11 cellular contexts compared by ENCODE assay signal in genomic region chr6:159976844-159977241, GRCh38. TPM values are rescaled to one million over a fixed set of nuclear protein-coding genes. Genes with fewer than 3 reads are reported as not detected.
DNase-seq lines count a peak whose midpoint lies in the region; ATAC-seq and TF ChIP-seq lines count a peak whose summit lies in the region.
"Had no signal": no experiment of that assay in that cellular context is flagged by ENCODE, and none has a peak within 500 bp of the region (broad histone marks: within the 10 kb centered on the region; RNA-seq: fewer than 3 reads in every experiment).

No MANE protein-coding gene starts in this region.

- no peaks in the 10 kb centered on the region for H3K9me3 Mint-ChIP-seq in activated CD4-positive, alpha-beta T cell treated with anti-CD3 and anti-CD28 coated beads, Interleukin-2, amount 10 ng/mL, durations not matched to agents 24 days and 14 days
- no peaks in the 10 kb centered on the region for H3K9me3 Mint-ChIP-seq in T-helper 1 cell treated with Interleukin-12 subunit alpha and Interleukin-12 subunit beta and Interleukin-4 antibody, amounts not matched to agents 30 μg/mL and 1 μg/mL, for 36 hours
- H3K9me3 Mint-ChIP-seq in stimulated activated naive B cell treated with anti-CD40 and anti-IgM and Interleukin-4, amounts not matched to agents 10 μg/mL and 1 μg/mL and 100 μg/mL, for 72 hours, result peaks cover 0 to 4% of the 10 kb centered on the region in 2 donors
- H3K9me3 Mint-ChIP-seq: IgD-negative memory B cell had no signal

- no peaks in the 10 kb centered on the region for H3K36me3 ChIP-seq in hepatocyte (replicated peaks; ENCODE audit: insufficient read depth, low read depth)

- peak overlapping the region; percentile 54 for H3K4me2 ChIP-seq in hepatocyte
- H3K4me2 ChIP-seq: A549 had no signal

- no peak for TF ChIP-seq CTCF in hepatocyte (IDR thresholded peaks at IDR 0.05; ENCODE audit: poor library complexity)

- H3K27me3 ChIP-seq in hepatocyte, result no peaks in the 10 kb centered on the region

- peak overlapping the region; percentile 84 for H3K4me3 Mint-ChIP-seq in activated CD4-positive, alpha-beta T cell treated with anti-CD3 and anti-CD28 coated beads, Interleukin-2, amount 10 ng/mL, durations not matched to agents 24 days and 14 days
- H3K4me3 Mint-ChIP-seq in T-helper 1 cell treated with Interleukin-12 subunit alpha and Interleukin-12 subunit beta and Interleukin-4 antibody, amounts not matched to agents 30 μg/mL and 1 μg/mL, for 36 hours, result peak overlapping the region; percentile 43
- H3K4me3 Mint-ChIP-seq in stimulated activated naive B cell treated with anti-CD40 and anti-IgM and Interleukin-4, amounts not matched to agents 10 μg/mL and 1 μg/mL and 100 μg/mL, for 72 hours, result peak overlapping the region; percentile 74 to 79

- no peaks in the 10 kb centered on the region for H3K9me3 ChIP-seq in hepatocyte (ENCODE audit: low read depth)
- H3K9me3 ChIP-seq: A549 had no signal

- peaks cover 25% of the 10 kb centered on the region for H3K36me3 Mint-ChIP-seq in activated CD4-positive, alpha-beta T cell treated with anti-CD3 and anti-CD28 coated beads, Interleukin-2, amount 10 ng/mL, durations not matched to agents 24 days and 14 days (ENCODE audit: low read depth)
- H3K36me3 Mint-ChIP-seq in T-helper 1 cell treated with Interleukin-12 subunit alpha and Interleukin-12 subunit beta and Interleukin-4 antibody, amounts not matched to agents 30 μg/mL and 1 μg/mL, for 36 hours (ENCODE audit: low read depth), result peaks cover 6% of the 10 kb centered on the region
- peaks cover 18 to 59% of the 10 kb centered on the region in 2 donors for H3K36me3 Mint-ChIP-seq in stimulated activated naive B cell treated with anti-CD40 and anti-IgM and Interleukin-4, amounts not matched to agents 10 μg/mL and 1 μg/mL and 100 μg/mL, for 72 hours

- peaks cover 98% of the 10 kb centered on the region for H4K20me1 ChIP-seq in hepatocyte (ENCODE audit: insufficient read depth, poor library complexity, severe bottlenecking)

- ATAC-seq in stimulated activated naive B cell treated with anti-CD40 and anti-IgM and Interleukin-4, amounts not matched to agents 10 μg/mL and 1 μg/mL and 100 μg/mL, for 72 hours (replicated peaks), result no peak
- no peak for ATAC-seq in GM21390 (IDR thresholded peaks at IDR 0.05; ENCODE audit: unreplicated experiment)
- ATAC-seq: A549 had no signal

- 84% methylated on average over 6 of the region's 6 CpGs for WGBS in hepatocyte (ENCODE audit: low lambda C conversion rate, missing lambda C conversion rate)

- H3K4me1 Mint-ChIP-seq in activated CD4-positive, alpha-beta T cell treated with anti-CD3 and anti-CD28 coated beads, Interleukin-2, amount 10 ng/mL, durations not matched to agents 24 days and 14 days, result peaks cover 80% of the 10 kb centered on the region
- H3K4me1 Mint-ChIP-seq in T-helper 1 cell treated with Interleukin-12 subunit alpha and Interleukin-12 subunit beta and Interleukin-4 antibody, amounts not matched to agents 30 μg/mL and 1 μg/mL, for 36 hours (ENCODE audit: low read depth), result peaks cover 91% of the 10 kb centered on the region
- peaks cover 72 to 97% of the 10 kb centered on the region in 2 donors for H3K4me1 Mint-ChIP-seq in stimulated activated naive B cell treated with anti-CD40 and anti-IgM and Interleukin-4, amounts not matched to agents 10 μg/mL and 1 μg/mL and 100 μg/mL, for 72 hours

- peaks cover 63% of the 10 kb centered on the region for H3K4me1 ChIP-seq in hepatocyte (ENCODE audit: insufficient read depth)

- intact Hi-C loops in activated CD4-positive, alpha-beta T cell treated with anti-CD3 and anti-CD28 coated beads, Interleukin-2, amount 10 ng/mL, durations not matched to agents 24 days and 14 days (cut with micrococcal nuclease), result loop anchor here (5.0 to 10.0 kb wide), 4 partner anchors 485 to 1330 kb away; partner anchors contain the start of gene TAGAP

- H3K27ac ChIP-seq in hepatocyte, result no peak overlapping the region
- H3K27ac ChIP-seq: A549 had no signal

- H3K9me2 ChIP-seq in hepatocyte (replicated peaks; ENCODE audit: insufficient read depth), result no peaks in the 10 kb centered on the region

- no peak overlapping the region for H3K4me3 ChIP-seq in hepatocyte
- H3K4me3 ChIP-seq: A549 had no signal

- H3K79me2 ChIP-seq in hepatocyte, result peaks cover 100% of the 10 kb centered on the region

- peak overlapping the region; percentile 92 for H3K27ac Mint-ChIP-seq in activated CD4-positive, alpha-beta T cell treated with anti-CD3 and anti-CD28 coated beads, Interleukin-2, amount 10 ng/mL, durations not matched to agents 24 days and 14 days
- H3K27ac Mint-ChIP-seq in T-helper 1 cell treated with Interleukin-12 subunit alpha and Interleukin-12 subunit beta and Interleukin-4 antibody, amounts not matched to agents 30 μg/mL and 1 μg/mL, for 36 hours, result peak overlapping the region; percentile 93
- H3K27ac Mint-ChIP-seq in stimulated activated naive B cell treated with anti-CD40 and anti-IgM and Interleukin-4, amounts not matched to agents 10 μg/mL and 1 μg/mL and 100 μg/mL, for 72 hours, result peak overlapping the region; percentile 99

- H2AFZ ChIP-seq in hepatocyte, result no peak overlapping the region

- DNase-seq in activated CD4-positive, alpha-beta T cell treated with anti-CD3 and anti-CD28 coated beads, Interleukin-2, amount 10 ng/mL, durations not matched to agents 24 days and 14 days, result peak; percentile 59
- DNase-seq in activated CD4-positive, alpha-beta T cell treated with anti-CD3 and anti-CD28 coated beads for 4 hours, result no peak
- no peak for DNase-seq in hepatocyte (ENCODE audit: low spot score)
- no peak for DNase-seq in stimulated activated naive B cell treated with anti-CD40 and anti-IgM and Interleukin-4, amounts not matched to agents 10 μg/mL and 1 μg/mL and 100 μg/mL, for 72 hours
- DNase-seq in NAMALWA (ENCODE audit: low spot score), result no peak
- DNase-seq in NCI-H1417 treated with DMSO at 0.1 percent for 48 hours (lab: John Stamatoyannopoulos, UW), result no peak
- DNase-seq: stimulated activated naive CD4-positive, alpha-beta T cell treated with Interleukin-2 at 50 U/mL for 16 hours had no signal

- H3K27me3 Mint-ChIP-seq in activated CD4-positive, alpha-beta T cell treated with anti-CD3 and anti-CD28 coated beads, Interleukin-2, amount 10 ng/mL, durations not matched to agents 24 days and 14 days, result no peaks in the 10 kb centered on the region
- H3K27me3 Mint-ChIP-seq in T-helper 1 cell treated with Interleukin-12 subunit alpha and Interleukin-12 subunit beta and Interleukin-4 antibody, amounts not matched to agents 30 μg/mL and 1 μg/mL, for 36 hours (ENCODE audit: low read depth), result no peaks in the 10 kb centered on the region
- H3K27me3 Mint-ChIP-seq in stimulated activated naive B cell treated with anti-CD40 and anti-IgM and Interleukin-4, amounts not matched to agents 10 μg/mL and 1 μg/mL and 100 μg/mL, for 72 hours, result no peaks in the 10 kb centered on the region

RNA-seq across cellular contexts. Expression of gene IGF2R, which starts 8.0 kb away (rescaled TPM):
- 75.1 and 77.9 TPM in 2 replicates for total RNA-seq in activated CD4-positive, alpha-beta T cell treated with anti-CD3 and anti-CD28 coated beads, Interleukin-2, amount 10 ng/mL, durations not matched to agents 24 days and 14 days
- 105 and 132 TPM in 2 replicates for total RNA-seq in hepatocyte
- 56.1 and 61.2 TPM in 2 replicates for polyA plus RNA-seq in hepatocyte
